8 cellular contexts compared by ENCODE assay signal in genomic region chr1:1291611-1292441, GRCh38. TPM values are rescaled to one million over a fixed set of nuclear protein-coding genes. Genes with fewer than 3 reads are reported as not detected.
DNase-seq lines count a peak whose midpoint lies in the region; ATAC-seq and TF ChIP-seq lines count a peak whose summit lies in the region.

No MANE protein-coding gene starts in this region.

- 66% methylated on average over 7 of the region's 43 CpGs for WGBS in esophagus muscularis mucosa

- intact Hi-C loops in esophagus muscularis mucosa (cut with DNase I) = loop anchor here (2.0 to 5.0 kb wide), 2 partner anchors 169 to 260 kb away; no protein-coding TSS in a partner anchor

- H3K9me3 Mint-ChIP-seq in neural crest cell = no peaks in the 10 kb centered on the region

- DNase-seq in COR-L47 (lab: John Stamatoyannopoulos, UW) (peak; percentile 79), HK-2 (ENCODE audit: unreplicated experiment) (peak; percentile 70), NOMO-1 treated with dmso at 0.1 percent for 144 hours (lab: John Stamatoyannopoulos, UW; ENCODE audit: unreplicated experiment) (peak; percentile 26), activated T-cell treated with anti-CD3 and anti-CD28 coated beads for 1 hour (ENCODE audit: low read depth) (peak; percentile 66), esophagus muscularis mucosa (ENCODE audit: extremely low spot score) (peak; percentile 93), neural crest cell (ENCODE audit: low read depth, low spot score) (peak; percentile 64)

- TF ChIP-seq CTCF in esophagus muscularis mucosa (IDR thresholded peaks at IDR 0.05) (peak; percentile 56 to 74 (median 66)), neural crest cell (conservative IDR thresholded peaks at IDR 0.05) (peak; percentile 74)

- no peak overlapping the region for H3K27ac Mint-ChIP-seq in neural crest cell (ENCODE audit: unreplicated experiment)

- no peak overlapping the region for H3K27ac ChIP-seq in esophagus muscularis mucosa (replicated peaks in 1 of 4)

- TF ChIP-seq EP300 in esophagus muscularis mucosa (IDR thresholded peaks at IDR 0.05) = no peak

- peaks cover 0 to 12% (median 0%) of the 10 kb centered on the region in 4 donors for H3K27me3 ChIP-seq in esophagus muscularis mucosa

- H3K4me3 Mint-ChIP-seq in neural crest cell = peak overlapping the region; percentile 47

- H3K9me3 ChIP-seq in esophagus muscularis mucosa = no peaks in the 10 kb centered on the region

- H3K4me1 ChIP-seq in esophagus muscularis mucosa = peaks cover 0 to 20% (median 14%) of the 10 kb centered on the region in 4 donors

- TF ChIP-seq POLR2A in esophagus muscularis mucosa (IDR thresholded peaks at IDR 0.05; ENCODE audit: low read depth) = no peak

- H3K4me3 ChIP-seq in esophagus muscularis mucosa = no peak overlapping the region

- no peak for ATAC-seq in HG03025 (IDR thresholded peaks at IDR 0.05; ENCODE audit: low FRiP score, unreplicated experiment)
- ATAC-seq in GM21367 (IDR thresholded peaks at IDR 0.05; ENCODE audit: unreplicated experiment) = no peak

- H3K27me3 Mint-ChIP-seq in neural crest cell (ENCODE audit: low read depth) = peaks cover 2% of the 10 kb centered on the region

- no peaks in the 10 kb centered on the region for H3K4me1 Mint-ChIP-seq in neural crest cell

- H3K36me3 ChIP-seq in esophagus muscularis mucosa = peaks cover 3 to 41% (median 36%) of the 10 kb centered on the region in 4 donors

- H3K36me3 Mint-ChIP-seq in neural crest cell (ENCODE audit: low read depth) = no peaks in the 10 kb centered on the region

RNA-seq across cellular contexts. Expression of gene SCNN1D, which starts 11.6 kb away (rescaled TPM):
- total RNA-seq in esophagus muscularis mucosa (1 to 10 TPM in 3 of 4 donors, under 1 TPM in 1; 0.83 to 4.1 (median 1.9) TPM), neural crest cell (5.9 and 10.8 TPM in 2 replicates)

RNA-seq across cellular contexts. Expression of gene ACAP3, which starts 15.9 kb away (rescaled TPM):
- 10 to 100 TPM; 34.8 to 63.2 (median 47.4) TPM for total RNA-seq in esophagus muscularis mucosa
- 111 and 124 TPM in 2 replicates for total RNA-seq in neural crest cell

RNA-seq across cellular contexts. Expression of gene PUSL1, which starts 16.6 kb away (rescaled TPM):
- total RNA-seq in esophagus muscularis mucosa (10 to 100 TPM; 10.3 to 24.7 (median 21.7) TPM), neural crest cell (26.3 and 27.9 TPM in 2 replicates)

RNA-seq across cellular contexts. Expression of gene UBE2J2, which starts 18.2 kb away (rescaled TPM):
- total RNA-seq in esophagus muscularis mucosa (10 to 100 TPM; 34.9 to 61.4 (median 49.5) TPM), neural crest cell (77.0 and 80.8 TPM in 2 replicates)

RNA-seq across cellular contexts. Expression of gene INTS11, which starts 32.6 kb away (rescaled TPM):
- total RNA-seq in esophagus muscularis mucosa (100 to 1,000 TPM in 1 of 4 donors, 10 to 100 TPM in 3; 75.9 to 121 (median 87.8) TPM), neural crest cell (137 and 160 TPM in 2 replicates)

Comparison
In these comparisons a context has a peak if more than half of its experiments do, and no peak if none do; other contexts are left out.
1. DNase-seq: peak in every context shown above with its lines; median percentile 93 in esophagus muscularis mucosa; 79 in COR-L47; 70 in HK-2; 66 in activated T-cell treated with anti-CD3 and anti-CD28 coated beads for 1 hour; 64 in neural crest cell; 26 in NOMO-1 treated with dmso at 0.1 percent for 144 hours.